Comparison of ENCODE assay signal across 7 cellular contexts in genomic region chr3:168056398-168057053, GRCh38. TPM values are rescaled to one million over a fixed set of nuclear protein-coding genes. Genes with fewer than 3 reads are reported as not detected.
DNase-seq lines count a peak whose midpoint lies in the region; ATAC-seq and TF ChIP-seq lines count a peak whose summit lies in the region.
"Not testable (repeated sequence)": the region's sequence is repeated elsewhere in the genome, so short reads cannot be mapped to it uniquely, and the experiment has no call there.

No MANE protein-coding gene starts in this region.

- WGBS in right lobe of liver (ENCODE audit: insufficient coverage, low coverage, low lambda C conversion rate, missing lambda C conversion rate), result 27% methylated on average over 2 of the region's 5 CpGs

- not testable (repeated sequence) for H3K4me3 ChIP-seq in Caco-2 (ENCODE audit: low read depth, low read length); Peyer's patch
- peak overlapping the region in 1 of 2 donors; percentile 32 for H3K4me3 ChIP-seq in duodenal mucosa (ENCODE audit: low read depth in 1 of 2, low read length in 2 of 2)
- H3K4me3 ChIP-seq in right lobe of liver, result peak overlapping the region in 1 of 3 donors; percentile 20
- H3K4me3 ChIP-seq in mucosa of rectum (ENCODE audit: low read length in 2 of 2), result peak overlapping the region; percentile 39 to 44

- not testable (repeated sequence) for H3K9me3 ChIP-seq in Caco-2; Peyer's patch; duodenal mucosa (ENCODE audit: control insufficient read depth in 1 of 2, low read length in 2 of 2); right lobe of liver; mucosa of rectum (ENCODE audit: control insufficient read depth in 2 of 2, low read length in 2 of 2)

- ATAC-seq in left lobe of liver (peak; percentile 74), right lobe of liver (peak; percentile 61 to 82 (median 73))

- DNase-seq in Caco-2 (peak; percentile 33 to 46), Peyer's patch (peak in 2 of 3 donors; percentile 51 to 65), left lobe of liver (ENCODE audit: low spot score) (peak; percentile 68), right lobe of liver (peak; percentile 33 to 73 (median 68))
- DNase-seq in type B pancreatic cell (ENCODE audit: extremely low spot score, unreplicated experiment), result not testable (repeated sequence)

- CTCF ChIA-PET in Caco-2 (lab: Charles Lee), result not testable (repeated sequence)

- H3K9ac ChIP-seq in duodenal mucosa (ENCODE audit: low read depth in 1 of 2, low read length in 2 of 2); mucosa of rectum (ENCODE audit: low read depth in 1 of 2, low read length in 2 of 2): not testable (repeated sequence)

- H3K36me3 ChIP-seq in Caco-2 (ENCODE audit: control insufficient read depth, insufficient read depth, low read length); Peyer's patch; duodenal mucosa (ENCODE audit: control insufficient read depth in 1 of 2, insufficient read depth in 2 of 2, low read length in 2 of 2); right lobe of liver; mucosa of rectum (ENCODE audit: control insufficient read depth in 2 of 2, insufficient read depth in 2 of 2, low read length in 2 of 2): not testable (repeated sequence)

- H3K27me3 Mint-ChIP-seq in Caco-2 (ENCODE audit: insufficient read depth, unreplicated experiment); type B pancreatic cell: not testable (repeated sequence)

- TF ChIP-seq CTCF in Caco-2 (IDR thresholded peaks at IDR 0.05; ENCODE audit: insufficient read depth in 1 of 2, low read depth in 1 of 2, low read length in 1 of 2, severe bottlenecking in 1 of 2, unreplicated experiment in 1 of 2); Peyer's patch (IDR thresholded peaks at IDR 0.05); right lobe of liver (IDR thresholded peaks at IDR 0.05); type B pancreatic cell (conservative IDR thresholded peaks at IDR 0.05): not testable (repeated sequence)

- POLR2A ChIA-PET in Caco-2 (lab: Charles Lee), result not testable (repeated sequence)

- not testable (repeated sequence) for H3K4me3 Mint-ChIP-seq in Caco-2 (ENCODE audit: unreplicated experiment)
- H3K4me3 Mint-ChIP-seq in type B pancreatic cell, result peak overlapping the region; percentile 6

- BruUV-seq in Caco-2 (replicated peaks; lab: Mats Ljungman, UMichigan), result not testable (repeated sequence)

- H3K36me3 Mint-ChIP-seq in Caco-2 (ENCODE audit: insufficient read depth, unreplicated experiment), result not testable (repeated sequence)
- peaks cover 27% of the 10 kb centered on the region for H3K36me3 Mint-ChIP-seq in type B pancreatic cell

- not testable (repeated sequence) for H3K9me3 Mint-ChIP-seq in Caco-2 (ENCODE audit: unreplicated experiment)
- H3K9me3 Mint-ChIP-seq in type B pancreatic cell, result peaks cover 12% of the 10 kb centered on the region

- not testable (repeated sequence) for TF ChIP-seq POLR2A in Peyer's patch (IDR thresholded peaks at IDR 0.05); right lobe of liver (IDR thresholded peaks at IDR 0.05)

- H3K4me1 ChIP-seq in Caco-2 (peaks cover 13% of the 10 kb centered on the region), Peyer's patch (peaks cover 0 to 25% (median under 1%) of the 10 kb centered on the region in 4 donors), duodenal mucosa (ENCODE audit: control insufficient read depth in 1 of 2, insufficient read depth in 2 of 2, low read length in 2 of 2) (peaks cover 26 to 27% of the 10 kb centered on the region in 2 donors), right lobe of liver (peaks cover 0 to 41% (median 15%) of the 10 kb centered on the region in 4 donors), mucosa of rectum (ENCODE audit: control insufficient read depth in 2 of 2, insufficient read depth in 2 of 2, low read length in 2 of 2) (peaks cover 21 to 42% of the 10 kb centered on the region in 2 donors)

- intact Hi-C loops in Caco-2 (cut with micrococcal nuclease; ENCODE audit: unreplicated experiment), result loop anchor here (1.0 kb wide), 1 partner anchor 35 kb away; no protein-coding TSS in a partner anchor
- intact Hi-C loops in right lobe of liver (cut with DNase I), result not testable (repeated sequence)

- peak overlapping the region; percentile 24 for H3K27ac Mint-ChIP-seq in Caco-2 (ENCODE audit: unreplicated experiment)
- H3K27ac Mint-ChIP-seq in type B pancreatic cell, result not testable (repeated sequence)

- not testable (repeated sequence) for H3K4me1 Mint-ChIP-seq in Caco-2 (ENCODE audit: low read depth, unreplicated experiment)
- H3K4me1 Mint-ChIP-seq in type B pancreatic cell (ENCODE audit: unreplicated experiment), result peaks cover 28% of the 10 kb centered on the region

- H3K27ac ChIP-seq in Peyer's patch, result peak overlapping the region in 3 of 4 donors; percentile 45 to 85 (median 76)
- H3K27ac ChIP-seq in duodenal mucosa (ENCODE audit: low read depth, low read length), result peak overlapping the region; percentile 54
- H3K27ac ChIP-seq in right lobe of liver, result peak overlapping the region; percentile 26 to 91 (median 75)
- peak overlapping the region; percentile 75 to 80 for H3K27ac ChIP-seq in mucosa of rectum (ENCODE audit: low read depth in 2 of 2, low read length in 2 of 2)

- not testable (repeated sequence) for H3K27me3 ChIP-seq in Caco-2 (replicated peaks; ENCODE audit: control insufficient read depth, insufficient read depth, low read length); Peyer's patch; duodenal mucosa (ENCODE audit: control insufficient read depth in 1 of 2, insufficient read depth in 2 of 2, low read length in 2 of 2); right lobe of liver; mucosa of rectum (ENCODE audit: control insufficient read depth in 2 of 2, insufficient read depth in 2 of 2, low read length in 2 of 2)

RNA-seq across cellular contexts. Expression of gene GOLIM4, which starts 39.2 kb away (rescaled TPM):
- 17.4 and 19.4 TPM in 2 replicates for total RNA-seq in Caco-2 (2022)
- total RNA-seq in Peyer's patch, result 100 to 1,000 TPM; 102 to 186 (median 139) TPM
- total RNA-seq in left lobe of liver, result 39.2 TPM
- total RNA-seq in right lobe of liver, result 10 to 100 TPM; 33.3 to 44.9 (median 36.6) TPM
- total RNA-seq in type B pancreatic cell (ENCODE audit: low replicate concordance), result 29.9 and 36.6 TPM in 2 replicates
